ENCODE assay signal across 1 cellular context in genomic region chr11:64789331-64790204, GRCh38.
TF ChIP-seq lines count a peak whose summit lies in the region.

No MANE protein-coding gene starts in this region.

TF ChIP-seq in IMR-90, 13 proteins besides CTCF, POLR2A, EP300 and RAD21:
- TF ChIP-seq MXI1 (IDR thresholded peaks at IDR 0.05; ENCODE audit: borderline replicate concordance, low read depth, low read length) (no peak), RCOR1 (IDR thresholded peaks at IDR 0.05; ENCODE audit: insufficient replicate concordance, low read length) (no peak), FOS (IDR thresholded peaks at IDR 0.05; ENCODE audit: low read depth, low read length) (no peak), ELK1 (IDR thresholded peaks at IDR 0.05; ENCODE audit: borderline replicate concordance, low read depth, low read length) (no peak)
TF ChIP-seq in IMR-90: peak in this region for 0.
